Comparison of ENCODE assay signal across 21 cellular contexts in the genomic region with DNA sequence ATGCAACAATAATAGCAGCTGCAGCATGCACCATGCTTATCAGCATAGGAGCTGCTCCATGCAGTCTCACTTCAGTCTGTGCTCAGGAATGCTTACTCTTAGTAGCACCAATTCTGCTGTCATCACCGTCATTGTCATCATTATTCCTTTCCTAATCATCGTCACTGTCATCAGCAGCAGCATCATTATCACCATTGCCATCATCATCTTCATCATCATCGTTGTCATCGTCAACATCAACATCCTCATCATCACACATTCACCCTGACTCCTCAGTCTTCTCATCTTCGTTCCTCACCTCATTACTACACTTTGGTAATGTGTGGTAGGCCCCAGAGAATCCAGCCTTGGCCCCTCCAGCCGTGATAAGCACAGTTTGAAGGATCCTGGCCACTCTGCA.
"Had no signal": no experiment of that assay in that cellular context is flagged by ENCODE, and none has a peak within 500 bp of the region (broad histone marks: within the 10 kb centered on the region; RNA-seq: fewer than 3 reads in every experiment).

No MANE protein-coding gene starts in this region.

- H3K27me3 ChIP-seq: gastroesophageal sphincter, heart left ventricle, hepatocyte, neural progenitor cell, sigmoid colon, testis, tibial artery, upper lobe of left lung, uterus had no signal

- H3K27ac ChIP-seq: dorsolateral prefrontal cortex, gastroesophageal sphincter, heart left ventricle, hepatocyte, neural progenitor cell, parathyroid adenoma, sigmoid colon, testis, tibial artery, upper lobe of left lung, uterus had no signal

- H3K36me3 ChIP-seq: gastroesophageal sphincter, heart left ventricle, neural progenitor cell, sigmoid colon, tibial artery, upper lobe of left lung, uterus had no signal

- H3K4me2 ChIP-seq: hepatocyte, neural progenitor cell had no signal

- DNase-seq: cortex of kidney; dorsolateral prefrontal cortex; effector CD4-positive, alpha-beta T cell; heart left ventricle; kidney; mucosa of descending colon; naive B cell; sigmoid colon; stimulated activated CD4-positive, alpha-beta T cell treated with anti-CD3 and anti-CD28 coated beads, Interleukin-2, amount 100 ng/mL, for 24 hours; stimulated activated CD4-positive, alpha-beta T cell treated with anti-CD3 and anti-CD28 coated beads, Interleukin-4, amount 100 ng/mL, for 24 hours; stimulated activated naive CD8-positive, alpha-beta T cell treated with anti-CD3 and anti-CD28 coated beads, Interleukin-15, Interleukin-2, amounts not matched to agents 100 U/mL and 50 U/mL, for 24 hours; substantia nigra; testis; tibial artery; upper lobe of left lung; uterus had no signal

- H3K4me3 ChIP-seq: dorsolateral prefrontal cortex, gastroesophageal sphincter, heart left ventricle, hepatocyte, lung, mucosa of descending colon, neural progenitor cell, sigmoid colon, testis, tibial artery, upper lobe of left lung, uterus had no signal

- FAIRE-seq: kidney had no signal

- H3K9me3 ChIP-seq: gastroesophageal sphincter, heart left ventricle, mucosa of descending colon, sigmoid colon, testis, tibial artery, upper lobe of left lung, uterus had no signal

- H3K4me1 ChIP-seq: parathyroid adenoma, uterus had no signal

- H3K79me2 ChIP-seq: hepatocyte, parathyroid adenoma had no signal

- H3K9ac ChIP-seq: neural progenitor cell, parathyroid adenoma had no signal

- H2AFZ ChIP-seq: hepatocyte, neural progenitor cell, parathyroid adenoma had no signal
